In genomic region chr3:125141596-125142417, GRCh38 we compare ENCODE assay signal across 8 cellular contexts.
DNase-seq lines count a peak whose midpoint lies in the region; ATAC-seq and TF ChIP-seq lines count a peak whose summit lies in the region.

No MANE protein-coding gene starts in this region.

- POLR2A ChIA-PET in AG04449 (lab: Yijun Ruan, JAX), result interaction anchor here (0.5 to 2.3 kb wide), 3 partner anchors 13 to 90 kb away, joined by 3 to 10 read pairs (median 5); no protein-coding TSS in a partner anchor

- peak; percentile 45 for TF ChIP-seq CTCF in AG04449 (IDR thresholded peaks at IDR 0.05; ENCODE audit: insufficient read depth, low read length, missing control alignments)

- peak; percentile 66 for ATAC-seq in HG03196 (IDR thresholded peaks at IDR 0.05; ENCODE audit: unreplicated experiment)
- peak; percentile 73 to 77 for ATAC-seq in activated CD4-positive, CD25-positive, alpha-beta regulatory T cell treated with anti-CD3 and anti-CD28 coated beads, Interleukin-2, amount 50 U/mL, for 24 hours
- peak; percentile 79 for ATAC-seq in memory B cell (ENCODE audit: low read depth)

- no peak for DNase-seq in AG04449 (ENCODE audit: low read depth, low spot score)
- peak; percentile 63 for DNase-seq in dermis blood vessel endothelial cell
- peak in 1 of 2 donors; percentile 33 for DNase-seq in memory B cell (ENCODE audit: low spot score in 2 of 2)
- DNase-seq in stimulated activated CD8-positive, alpha-beta memory T cell treated with anti-CD3 and anti-CD28 coated beads, Interleukin-15, amount 100 ng/mL, for 24 hours (ENCODE audit: low read depth), result peak; percentile 31
- DNase-seq in NCI-H526 treated with DMSO at 0.1 percent for 48 hours (lab: John Stamatoyannopoulos, UW), result no peak

- H3K27me3 Mint-ChIP-seq in memory B cell, result no peaks in the 10 kb centered on the region

- no peaks in the 10 kb centered on the region for H3K36me3 Mint-ChIP-seq in memory B cell

- peak overlapping the region; percentile 84 for H3K4me3 Mint-ChIP-seq in memory B cell

- peaks cover 42% of the 10 kb centered on the region for H3K4me1 Mint-ChIP-seq in memory B cell

- peak; percentile 40 for TF ChIP-seq POLR2A in GM18951 (IDR thresholded peaks at IDR 0.05; ENCODE audit: extremely low read depth, insufficient read depth, insufficient read length)

- H3K9me3 Mint-ChIP-seq in memory B cell, result no peaks in the 10 kb centered on the region

- in situ Hi-C loops in GM18951 (cut with MboI; ENCODE audit: low sequenced_read_pairs, unreplicated experiment), result no loop called here

- H3K27ac Mint-ChIP-seq in memory B cell, result peak overlapping the region; percentile 6

- CTCF ChIA-PET in AG04449 (lab: Yijun Ruan, JAX), result interaction anchor here (1.1 to 1.6 kb wide), 4 partner anchors 12 to 444 kb away, joined by 3 to 4 read pairs (median 4); no protein-coding TSS in a partner anchor

- peak overlapping the region; percentile 15; the same call in 1 of the 2 replicates for H3K4me3 ChIP-seq in AG04449 (ENCODE audit: low read depth, low read length)

Comparison
In these comparisons a context has a peak if more than half of its experiments do, and no peak if none do; other contexts are left out.
1. DNase-seq: peak in dermis blood vessel endothelial cell (single experiment) and stimulated activated CD8-positive, alpha-beta memory T cell treated with anti-CD3 and anti-CD28 coated beads, Interleukin-15, amount 100 ng/mL, for 24 hours (single experiment); none in AG04449 (single experiment) and NCI-H526 treated with DMSO at 0.1 percent for 48 hours (single experiment).
2. Peak in every context shown above with its lines, with median percentiles within 50 percentile points of each other: ATAC-seq.